Comparison of ENCODE assay signal across 7 cellular contexts in genomic region chr1:110396259-110396958, GRCh38. TPM values are rescaled to one million over a fixed set of nuclear protein-coding genes. Genes with fewer than 3 reads are reported as not detected.
"Had no signal": no experiment of that assay in that cellular context is flagged by ENCODE, and none has a peak within 500 bp of the region (broad histone marks: within the 10 kb centered on the region; RNA-seq: fewer than 3 reads in every experiment).

No MANE protein-coding gene starts in this region.

RNA-seq across cellular contexts. Expression of gene PROK1, which starts 54.5 kb away (rescaled TPM):
- total RNA-seq: GM23248, GM23338, H1, H4, H7, H9, HFFc6 had no signal
- polyA plus RNA-seq: GM23248, GM23338 had no signal
